ENCODE assay signal across 8 cellular contexts in the genomic region with DNA sequence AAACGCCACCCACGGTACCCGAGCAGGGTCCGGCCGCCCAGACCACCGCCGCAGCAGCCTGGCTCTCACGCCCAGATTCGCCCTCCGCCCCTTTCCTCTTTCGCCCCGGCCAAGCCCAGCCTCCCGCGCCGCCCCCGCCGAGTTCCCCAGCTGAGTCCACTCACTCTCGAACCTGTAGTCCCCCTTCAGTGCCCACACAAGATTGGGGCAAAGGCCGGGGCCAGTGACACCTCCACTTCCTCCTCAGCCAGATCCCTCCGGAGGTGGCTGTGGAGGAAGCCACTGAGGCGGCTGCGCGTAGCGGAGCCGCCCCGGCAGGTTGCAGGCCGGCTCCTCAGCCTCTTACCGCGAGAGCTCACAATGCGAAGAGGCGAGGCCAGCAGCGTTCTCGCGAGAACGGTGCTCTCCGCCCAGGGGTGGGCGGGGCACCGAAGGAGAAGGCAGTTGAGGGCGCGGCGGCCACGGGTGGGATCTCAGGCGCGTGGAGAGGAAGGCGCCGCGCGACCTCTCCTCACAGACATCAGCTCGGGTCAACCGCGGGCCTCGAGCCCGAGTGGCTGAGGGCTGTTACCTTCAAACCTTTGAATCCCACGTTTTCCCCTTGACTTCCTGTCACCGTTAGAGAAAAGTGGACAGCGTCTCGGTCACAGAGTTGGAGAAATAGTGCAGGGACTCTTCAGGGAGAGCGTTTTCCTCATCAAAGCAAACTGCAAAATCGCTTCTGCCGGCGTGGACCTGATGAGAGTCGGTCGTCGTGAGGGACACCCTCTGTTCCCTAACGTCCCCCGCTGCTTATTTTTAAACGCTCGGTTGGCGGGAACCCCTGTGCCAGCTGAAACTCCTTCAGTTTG. TPM values are rescaled to one million over a fixed set of nuclear protein-coding genes. Genes with fewer than 3 reads are reported as not detected.
DNase-seq lines count a peak whose midpoint lies in the region; ATAC-seq and TF ChIP-seq lines count a peak whose summit lies in the region.

A gene (minus strand): TSS at position 295 of the 851 bp plus-strand sequence. CDS start 18,098 bp downstream, outside the sequence.

- peak; percentile 95 for DNase-seq in EL
- DNase-seq in H4 (ENCODE audit: low spot score) = peak; percentile 97
- peak; percentile 78 for DNase-seq in LNCaP clone FGC (ENCODE audit: low read depth)
- peak; percentile 95 for DNase-seq in RPMI8226
- peak; percentile 80 to 88 for DNase-seq in activated T-helper 1 cell treated with anti-CD3 and anti-CD28 coated beads, Interleukin-2, amount 50 U/mL, for 16 hours (ENCODE audit: low read depth in 1 of 2, low spot score in 1 of 2)
- DNase-seq in fibroblast of gingiva (ENCODE audit: low read depth) = peak; percentile 92
- DNase-seq in naive thymus-derived CD4-positive, alpha-beta T cell = peak; percentile 87 to 94 (median 91)

- H3K4me3 ChIP-seq in LNCaP clone FGC (ENCODE audit: low read depth, low read length) = peak within 1 kb of the TSS; percentile 75
- peak within 1 kb of the TSS; percentile 98 for H3K4me3 ChIP-seq in naive thymus-derived CD4-positive, alpha-beta T cell (ENCODE audit: low read length)

- peak within 1 kb of the TSS; percentile 93 to 100 (median 97) for H3K27ac Mint-ChIP-seq in naive thymus-derived CD4-positive, alpha-beta T cell
- H3K27ac Mint-ChIP-seq in stimulated activated memory B cell treated with anti-CD40 and anti-IgM and Interleukin-4, amounts not matched to agents 10 μg/mL and 1 μg/mL and 100 μg/mL, for 72 hours = peak within 1 kb of the TSS; percentile 99

- H3K27ac ChIP-seq in naive thymus-derived CD4-positive, alpha-beta T cell (ENCODE audit: low read depth, low read length) = peak within 1 kb of the TSS; percentile 96

- H3K4me1 ChIP-seq in naive thymus-derived CD4-positive, alpha-beta T cell (ENCODE audit: control insufficient read depth in 2 of 2, insufficient read depth in 2 of 2, low read length in 2 of 2) = peaks cover 18 to 20% of the 10 kb centered on the region in 2 donors

- no peaks in the 10 kb centered on the region for H3K27me3 ChIP-seq in naive thymus-derived CD4-positive, alpha-beta T cell (ENCODE audit: control insufficient read depth in 2 of 2, insufficient read depth in 2 of 2, low read length in 2 of 2)

- CTCF ChIA-PET in naive thymus-derived CD4-positive, alpha-beta T cell (lab: Charles Lee) = interaction anchor here (2.0 kb wide), 1 partner anchor 24 kb away, joined by 7 read pairs; no protein-coding TSS in a partner anchor

- intact Hi-C loops in naive thymus-derived CD4-positive, alpha-beta T cell (cut with micrococcal nuclease) = loop anchor here (1.0 to 10.0 kb wide), 13 partner anchors 24 to 1621 kb away; a partner anchor contains a TSS

- peaks cover 0 to 5% (median 0%) of the 10 kb centered on the region in 3 experiments for H3K36me3 ChIP-seq in naive thymus-derived CD4-positive, alpha-beta T cell (ENCODE audit: control insufficient read depth in 2 of 3, insufficient read depth in 3 of 3, low read length in 3 of 3)

- H3K4me3 Mint-ChIP-seq in naive thymus-derived CD4-positive, alpha-beta T cell = peak within 1 kb of the TSS; percentile 97 to 100 (median 99)
- peak within 1 kb of the TSS; percentile 99 for H3K4me3 Mint-ChIP-seq in stimulated activated memory B cell treated with anti-CD40 and anti-IgM and Interleukin-4, amounts not matched to agents 10 μg/mL and 1 μg/mL and 100 μg/mL, for 72 hours

- peaks cover 0 to 17% (median 6%) of the 10 kb centered on the region in 5 donors for H3K36me3 Mint-ChIP-seq in naive thymus-derived CD4-positive, alpha-beta T cell
- peaks cover 6% of the 10 kb centered on the region for H3K36me3 Mint-ChIP-seq in stimulated activated memory B cell treated with anti-CD40 and anti-IgM and Interleukin-4, amounts not matched to agents 10 μg/mL and 1 μg/mL and 100 μg/mL, for 72 hours

- no peak for TF ChIP-seq CTCF in LNCaP clone FGC (IDR thresholded peaks at IDR 0.05; ENCODE audit: control insufficient read depth, extremely low read depth, insufficient read depth)

- H3K9me3 ChIP-seq in naive thymus-derived CD4-positive, alpha-beta T cell (ENCODE audit: control insufficient read depth in 2 of 3, low read length in 3 of 3) = no peaks in the 10 kb centered on the region

- peak; percentile 100 for ATAC-seq in naive thymus-derived CD4-positive, alpha-beta T cell
- ATAC-seq in stimulated activated memory B cell treated with anti-CD40 and anti-IgM and Interleukin-4, amounts not matched to agents 10 μg/mL and 1 μg/mL and 100 μg/mL, for 72 hours = peak; percentile 99

- POLR2A ChIA-PET in naive thymus-derived CD4-positive, alpha-beta T cell (lab: Charles Lee) = interaction anchor here (0.7 to 2.5 kb wide), 6 partner anchors 9 to 184 kb away, joined by 3 to 9 read pairs (median 4); no protein-coding TSS in a partner anchor

- H3K27me3 Mint-ChIP-seq in naive thymus-derived CD4-positive, alpha-beta T cell = peaks cover 0 to 5% (median 0%) of the 10 kb centered on the region in 5 donors
- no peaks in the 10 kb centered on the region for H3K27me3 Mint-ChIP-seq in stimulated activated memory B cell treated with anti-CD40 and anti-IgM and Interleukin-4, amounts not matched to agents 10 μg/mL and 1 μg/mL and 100 μg/mL, for 72 hours

- H3K9me3 Mint-ChIP-seq in naive thymus-derived CD4-positive, alpha-beta T cell = no peaks in the 10 kb centered on the region
- H3K9me3 Mint-ChIP-seq in stimulated activated memory B cell treated with anti-CD40 and anti-IgM and Interleukin-4, amounts not matched to agents 10 μg/mL and 1 μg/mL and 100 μg/mL, for 72 hours = no peaks in the 10 kb centered on the region

- peaks cover 22 to 54% (median 46%) of the 10 kb centered on the region in 7 donors for H3K4me1 Mint-ChIP-seq in naive thymus-derived CD4-positive, alpha-beta T cell
- peaks cover 47% of the 10 kb centered on the region for H3K4me1 Mint-ChIP-seq in stimulated activated memory B cell treated with anti-CD40 and anti-IgM and Interleukin-4, amounts not matched to agents 10 μg/mL and 1 μg/mL and 100 μg/mL, for 72 hours

RNA-seq across cellular contexts. Expression of the gene that starts here (rescaled TPM):
- 66.2 and 70.1 TPM in 2 replicates for total RNA-seq in H4 (2014; rRNA removed; shearing (Covaris generic))
- total RNA-seq in naive thymus-derived CD4-positive, alpha-beta T cell = 10 to 100 TPM; 16.3 to 25.2 (median 19.4) TPM
- polyA plus RNA-seq in naive thymus-derived CD4-positive, alpha-beta T cell = 10 to 100 TPM in 1 of 2 donors, 1 to 10 TPM in 1; 9.7 to 11.8 TPM

Comparison
In these comparisons a context has a peak if more than half of its experiments do, and no peak if none do; other contexts are left out.
1. Peak in every context shown above with its lines: DNase-seq, ATAC-seq, H3K4me3 ChIP-seq and H3K27ac ChIP-seq.